ENCODE assay signal across 8 cellular contexts in genomic region chr7:130069978-130070899, GRCh38. TPM values are rescaled to one million over a fixed set of nuclear protein-coding genes. Genes with fewer than 3 reads are reported as not detected.
DNase-seq lines count a peak whose midpoint lies in the region; ATAC-seq and TF ChIP-seq lines count a peak whose summit lies in the region.

Gene KLHDC10 (plus strand): TSS chr7:130070534. CDS start chr7:130070644, 110 bp downstream.

- H3K9me3 ChIP-seq in ES-I3 (ENCODE audit: control insufficient read depth, insufficient read depth, low read length) (no peaks in the 10 kb centered on the region), HAP-1 (no peaks in the 10 kb centered on the region), MM.1S (replicated peaks; ENCODE audit: insufficient read depth, low read length) (no peaks in the 10 kb centered on the region)

- H4K20me1 ChIP-seq in MM.1S (ENCODE audit: insufficient read depth, low read length): no peaks in the 10 kb centered on the region

- H3K27ac ChIP-seq in MM.1S (ENCODE audit: low read length): peak within 1 kb of the TSS; percentile 26; the same call in 1 of the 2 replicates

- peaks cover 9% of the 10 kb centered on the region for H3K36me3 Mint-ChIP-seq in nephron progenitor cell (ENCODE audit: low read depth)

- ATAC-seq in stimulated activated naive CD8-positive, alpha-beta T cell treated with anti-CD3 and anti-CD28 coated beads, Interleukin-15, amount 100 ng/mL, for 72 hours: peak; percentile 98

- no peaks in the 10 kb centered on the region for H3K9me2 ChIP-seq in MM.1S (replicated peaks; ENCODE audit: insufficient read depth, low read length)

- H3K27me3 Mint-ChIP-seq in nephron progenitor cell (ENCODE audit: low read depth, poor library complexity): peaks cover 3% of the 10 kb centered on the region
- H3K27me3 Mint-ChIP-seq in stimulated activated naive CD8-positive, alpha-beta T cell treated with anti-CD3 and anti-CD28 coated beads, Interleukin-15, amount 100 ng/mL, for 72 hours: no peaks in the 10 kb centered on the region

- no peaks in the 10 kb centered on the region for H3K36me3 ChIP-seq in ES-I3 (ENCODE audit: insufficient read depth, low read length)
- no peaks in the 10 kb centered on the region for H3K36me3 ChIP-seq in HAP-1 (replicated peaks)
- no peaks in the 10 kb centered on the region for H3K36me3 ChIP-seq in MM.1S (replicated peaks; ENCODE audit: insufficient read depth, low read length)

- peak within 1 kb of the TSS; percentile 95 for H3K4me3 Mint-ChIP-seq in nephron progenitor cell
- peak within 1 kb of the TSS; percentile 89 to 98 for H3K4me3 Mint-ChIP-seq in stimulated activated naive CD8-positive, alpha-beta T cell treated with anti-CD3 and anti-CD28 coated beads, Interleukin-15, amount 100 ng/mL, for 72 hours

- no peaks in the 10 kb centered on the region for H3K9me3 Mint-ChIP-seq in nephron progenitor cell
- H3K9me3 Mint-ChIP-seq in stimulated activated naive CD8-positive, alpha-beta T cell treated with anti-CD3 and anti-CD28 coated beads, Interleukin-15, amount 100 ng/mL, for 72 hours: no peaks in the 10 kb centered on the region

- DNase-seq in HAP-1 (ENCODE audit: low spot score in 2 of 2): peak; percentile 96
- DNase-seq in MM.1S: peak; percentile 100
- peak; percentile 92 for DNase-seq in SIG-M5 (lab: John Stamatoyannopoulos, UW)
- DNase-seq in activated gamma-delta T cell (lab: John Stamatoyannopoulos, UW): peak; percentile 84
- DNase-seq in fibroblast of the aortic adventitia (ENCODE audit: low read depth): peak; percentile 99
- peak; percentile 93 for DNase-seq in nephron progenitor cell
- peak; percentile 89 to 96 for DNase-seq in stimulated activated naive CD8-positive, alpha-beta T cell treated with anti-CD3 and anti-CD28 coated beads, Interleukin-15, amount 100 ng/mL, for 72 hours

- H3K4me1 Mint-ChIP-seq in nephron progenitor cell: peaks cover 47% of the 10 kb centered on the region
- H3K4me1 Mint-ChIP-seq in stimulated activated naive CD8-positive, alpha-beta T cell treated with anti-CD3 and anti-CD28 coated beads, Interleukin-15, amount 100 ng/mL, for 72 hours: peaks cover 42% of the 10 kb centered on the region

- peaks cover 49% of the 10 kb centered on the region for H3K79me2 ChIP-seq in MM.1S (ENCODE audit: low read length)

- H3K4me3 ChIP-seq in HAP-1 (peak within 1 kb of the TSS; percentile 80), MM.1S (ENCODE audit: low read length) (peak within 1 kb of the TSS; percentile 88), fibroblast of the aortic adventitia (ENCODE audit: low read depth, low read length) (peak within 1 kb of the TSS; percentile 96)

- H3K27ac Mint-ChIP-seq in nephron progenitor cell: peak within 1 kb of the TSS; percentile 96
- H3K27ac Mint-ChIP-seq in stimulated activated naive CD8-positive, alpha-beta T cell treated with anti-CD3 and anti-CD28 coated beads, Interleukin-15, amount 100 ng/mL, for 72 hours: peak within 1 kb of the TSS; percentile 84 to 95

- H3K4me1 ChIP-seq in ES-I3 (ENCODE audit: insufficient read depth, low read length) (no peaks in the 10 kb centered on the region), HAP-1 (peaks cover 17% of the 10 kb centered on the region), MM.1S (ENCODE audit: low read length) (peaks cover 21% of the 10 kb centered on the region)

- in situ Hi-C loops in HAP-1 (cut with MboI; ENCODE audit: low sequenced_read_pairs): loop anchor here (10.0 to 25.0 kb wide), 2 partner anchors 692 to 755 kb away; no protein-coding TSS in a partner anchor

- H3F3A ChIP-seq in MM.1S (ENCODE audit: insufficient read depth, low read length): peaks cover 3% of the 10 kb centered on the region; the same call in 1 of the 2 replicates

- H2AFZ ChIP-seq in MM.1S (ENCODE audit: low read length): peak within 1 kb of the TSS; percentile 93

- H3K9ac ChIP-seq in ES-I3 (ENCODE audit: low read depth, low read length) (peak within 1 kb of the TSS; percentile 94), MM.1S (ENCODE audit: low read length) (peak within 1 kb of the TSS; percentile 77)

- H3K4me2 ChIP-seq in MM.1S (ENCODE audit: low read depth, low read length): peak within 1 kb of the TSS; percentile 99

- TF ChIP-seq CTCF in MM.1S (IDR thresholded peaks at IDR 0.05; ENCODE audit: low read length): no peak
- no peak for TF ChIP-seq CTCF in fibroblast of the aortic adventitia (IDR thresholded peaks at IDR 0.05; ENCODE audit: insufficient read depth, low read length)
- no peak for TF ChIP-seq CTCF in nephron progenitor cell (IDR thresholded peaks at IDR 0.05)

- H3K27me3 ChIP-seq in HAP-1 (ENCODE audit: low read depth) (no peaks in the 10 kb centered on the region), MM.1S (replicated peaks; ENCODE audit: insufficient read depth, low read length) (no peaks in the 10 kb centered on the region)

RNA-seq across cellular contexts. Expression of gene KLHDC10, which starts in this region (rescaled TPM):
- total RNA-seq in fibroblast of the aortic adventitia (ENCODE audit: low replicate concordance): 27.2 and 45.5 TPM in 2 replicates

Comparison
In these comparisons a context has a peak if more than half of its experiments do, and no peak if none do; other contexts are left out.
1. Peak in every context shown above with its lines: DNase-seq, ATAC-seq, H3K4me3 ChIP-seq and H3K27ac ChIP-seq.